ENCODE assay signal across 17 cellular contexts in the genomic region with DNA sequence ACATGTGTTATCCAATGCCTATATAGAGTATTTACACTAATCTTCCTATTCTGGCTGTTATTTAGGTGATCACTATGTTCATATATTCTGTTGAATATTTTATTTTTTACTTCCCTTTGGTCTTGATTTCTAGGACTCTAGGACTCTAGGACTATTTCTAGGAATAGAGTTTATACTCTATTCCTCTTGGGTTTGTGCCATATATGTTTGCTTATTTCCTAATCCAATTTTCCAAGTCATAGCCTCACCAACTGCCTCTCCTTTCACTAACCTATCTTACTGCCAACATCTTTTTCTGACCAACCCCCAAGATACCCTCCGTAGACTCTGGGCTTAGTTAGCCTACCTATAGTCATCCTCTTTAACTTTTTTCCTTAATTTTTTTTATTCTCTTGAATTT.
"Had no signal": no experiment of that assay in that cellular context is flagged by ENCODE, and none has a peak within 500 bp of the region (broad histone marks: within the 10 kb centered on the region; RNA-seq: fewer than 3 reads in every experiment).

No MANE protein-coding gene starts in this region.

- H3K36me3 Mint-ChIP-seq: brain had no signal

- H3K4me3 Mint-ChIP-seq: brain; stimulated activated effector memory CD8-positive, alpha-beta T cell treated with anti-CD3 and anti-CD28 coated beads, Interleukin-12 subunit alpha, Interleukin-12 subunit beta, amount 100 ng/mL, for 72 hours had no signal

- H3K9me3 Mint-ChIP-seq: brain; stimulated activated effector memory CD8-positive, alpha-beta T cell treated with anti-CD3 and anti-CD28 coated beads, Interleukin-12 subunit alpha, Interleukin-12 subunit beta, amount 100 ng/mL, for 72 hours had no signal

- H3K27ac Mint-ChIP-seq: brain; stimulated activated effector memory CD8-positive, alpha-beta T cell treated with anti-CD3 and anti-CD28 coated beads, Interleukin-12 subunit alpha, Interleukin-12 subunit beta, amount 100 ng/mL, for 72 hours had no signal

- H3K4me1 Mint-ChIP-seq: brain had no signal

- DNase-seq: activated CD4-positive, alpha-beta T cell treated with anti-CD3 and anti-CD28 coated beads, Interleukin-2, amount 50 U/mL, for 4 hours; activated effector memory CD4-positive, alpha-beta T cell treated with anti-CD3 and anti-CD28 coated beads, Interleukin-2, amount 50 U/mL, for 16 hours; activated naive CD4-positive, alpha-beta T cell treated with anti-CD3 and anti-CD28 coated beads, Interleukin-2, amount 50 U/mL, for 16 hours; aorta; heart left ventricle; left cardiac atrium; mesendoderm; mucosa of descending colon; nucleus accumbens; small intestine; stimulated activated CD4-positive, alpha-beta T cell treated with anti-CD3 and anti-CD28 coated beads, Interleukin-2, amount 100 ng/mL, for 24 hours; T-helper 9 cell; upper lobe of left lung had no signal

- ATAC-seq: gastroesophageal sphincter; heart left ventricle; left cardiac atrium; mucosa of descending colon; sciatic nerve; stimulated activated effector memory CD8-positive, alpha-beta T cell treated with anti-CD3 and anti-CD28 coated beads, Interleukin-12 subunit alpha, Interleukin-12 subunit beta, amount 100 ng/mL, for 72 hours had no signal
